In the genomic region with DNA sequence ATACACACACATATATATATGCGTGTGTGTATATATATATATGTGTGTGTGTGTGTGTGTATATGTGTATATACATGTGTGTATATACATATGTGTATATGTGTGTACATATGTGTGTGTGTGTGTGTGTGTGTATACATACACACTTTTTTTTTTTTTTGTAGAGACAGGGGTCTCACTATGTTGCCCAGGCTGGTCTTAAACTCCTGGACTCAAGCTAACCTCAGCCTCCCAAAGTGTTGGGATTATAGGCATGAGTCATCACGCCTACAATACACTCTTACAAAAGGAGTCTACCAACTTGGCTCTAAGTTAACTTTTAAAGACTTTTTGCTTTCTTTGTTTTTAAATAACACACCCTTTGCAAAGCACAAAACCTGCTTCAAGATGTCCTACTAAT, we compare ENCODE assay signal across 1 cellular context.
TF ChIP-seq lines count a peak whose summit lies in the region.

No MANE protein-coding gene starts in this region.

TF ChIP-seq in HEK293, 187 proteins besides CTCF, POLR2A, EP300 and RAD21 (continued from another document):
- TF ChIP-seq BCL6B (tag by site-specific recombination; IDR thresholded peaks at IDR 0.05) (no peak), ZFHX2 (tag by site-specific recombination; conservative IDR thresholded peaks at IDR 0.05) (0 out of 2 replicates have a peak, but pooled peaks have one; percentile 25), ZNF202 (tag by site-specific recombination; IDR thresholded peaks at IDR 0.05; ENCODE audit: borderline replicate concordance) (no peak), SCRT1 (tag by site-specific recombination; IDR thresholded peaks at IDR 0.05; ENCODE audit: borderline replicate concordance) (no peak), ZNF121 (tag by site-specific recombination; IDR thresholded peaks at IDR 0.05) (peak; percentile 59; the same call in 1 of the 2 replicates), GLI4 (tag by site-specific recombination; IDR thresholded peaks at IDR 0.05) (no peak), EGR2 (tag by site-specific recombination; IDR thresholded peaks at IDR 0.05; ENCODE audit: low read depth) (0 out of 2 replicates have a peak, but pooled peaks have one; percentile 9)
- TF ChIP-seq, protein P1, sequence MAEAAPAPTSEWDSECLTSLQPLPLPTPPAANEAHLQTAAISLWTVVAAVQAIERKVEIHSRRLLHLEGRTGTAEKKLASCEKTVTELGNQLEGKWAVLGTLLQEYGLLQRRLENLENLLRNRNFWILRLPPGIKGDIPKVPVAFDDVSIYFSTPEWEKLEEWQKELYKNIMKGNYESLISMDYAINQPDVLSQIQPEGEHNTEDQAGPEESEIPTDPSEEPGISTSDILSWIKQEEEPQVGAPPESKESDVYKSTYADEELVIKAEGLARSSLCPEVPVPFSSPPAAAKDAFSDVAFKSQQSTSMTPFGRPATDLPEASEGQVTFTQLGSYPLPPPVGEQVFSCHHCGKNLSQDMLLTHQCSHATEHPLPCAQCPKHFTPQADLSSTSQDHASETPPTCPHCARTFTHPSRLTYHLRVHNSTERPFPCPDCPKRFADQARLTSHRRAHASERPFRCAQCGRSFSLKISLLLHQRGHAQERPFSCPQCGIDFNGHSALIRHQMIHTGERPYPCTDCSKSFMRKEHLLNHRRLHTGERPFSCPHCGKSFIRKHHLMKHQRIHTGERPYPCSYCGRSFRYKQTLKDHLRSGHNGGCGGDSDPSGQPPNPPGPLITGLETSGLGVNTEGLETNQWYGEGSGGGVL (tag by site-specific recombination; IDR thresholded peaks at IDR 0.05) = no peak
TF ChIP-seq in HEK293: peak in this region for 4.
